ENCODE assay signal across 21 cellular contexts in genomic region chr5:163731256-163731655, GRCh38.
A peak's percentile ranks its signal among the peaks of the same experiment; 100 is the strongest.
DNase-seq lines count a peak whose midpoint lies in the region; ATAC-seq and TF ChIP-seq lines count a peak whose summit lies in the region.
"Had no signal": no experiment of that assay in that cellular context is flagged by ENCODE, and none has a peak within 500 bp of the region (broad histone marks: within the 10 kb centered on the region; RNA-seq: fewer than 3 reads in every experiment).

No MANE protein-coding gene starts in this region.

- no peak for TF ChIP-seq POLR2A in thyroid gland (IDR thresholded peaks at IDR 0.05)

- H3K4me1 Mint-ChIP-seq in Caco-2 (ENCODE audit: low read depth, unreplicated experiment) (peaks cover 7% of the 10 kb centered on the region), mesothelial cell of epicardium (peaks cover 26% of the 10 kb centered on the region)
- H3K4me1 Mint-ChIP-seq: CD4-positive, alpha-beta memory T cell; CD4-positive, CD25-positive, alpha-beta regulatory T cell; CD8-positive, alpha-beta memory T cell had no signal

- H2AFZ ChIP-seq in fibroblast of lung (ENCODE audit: low read length) = peak overlapping the region; percentile 33

- H3K4me1 ChIP-seq in Caco-2 (peaks cover 14% of the 10 kb centered on the region), fibroblast of lung (ENCODE audit: control insufficient read depth, extremely low read depth, insufficient read depth, low read length) (peaks cover 3% of the 10 kb centered on the region), thyroid gland (peaks cover 0 to 3% of the 10 kb centered on the region in 2 donors), psoas muscle (no peaks in the 10 kb centered on the region)
- H3K4me1 ChIP-seq: BE2C, BLaER1 had no signal

- H3K27me3 ChIP-seq in Caco-2 (replicated peaks; ENCODE audit: control insufficient read depth, insufficient read depth, low read length) (no peaks in the 10 kb centered on the region), fibroblast of lung (ENCODE audit: control insufficient read depth, insufficient read depth, low read length) (no peaks in the 10 kb centered on the region), thyroid gland (no peaks in the 10 kb centered on the region), psoas muscle (ENCODE audit: insufficient read depth in 3 of 3, low read length in 2 of 3) (no peaks in the 10 kb centered on the region)
- H3K27me3 ChIP-seq: BE2C, BLaER1 had no signal

- POLR2A ChIA-PET in Caco-2 (lab: Charles Lee) = no interaction called here

- TF ChIP-seq CTCF in Caco-2 (IDR thresholded peaks at IDR 0.05; ENCODE audit: insufficient read depth in 1 of 2, low read depth in 1 of 2, low read length in 1 of 2, severe bottlenecking in 1 of 2, unreplicated experiment in 1 of 2) (no peak), fibroblast of lung (conservative IDR thresholded peaks at IDR 0.05 in 1 of 2, IDR thresholded peaks at IDR 0.05 in 1 of 2; ENCODE audit: low read depth in 1 of 2, low read length in 2 of 2) (no peak), mesothelial cell of epicardium (IDR thresholded peaks at IDR 0.05; ENCODE audit: unreplicated experiment) (no peak), thyroid gland (IDR thresholded peaks at IDR 0.05) (no peak), psoas muscle (IDR thresholded peaks at IDR 0.05) (no peak)

- no peak overlapping the region for H3K4me2 ChIP-seq in fibroblast of lung (ENCODE audit: extremely low read depth, insufficient read depth, low read length)
- H3K4me2 ChIP-seq: BLaER1 had no signal

- no peak overlapping the region for H3K4me3 ChIP-seq in Caco-2 (ENCODE audit: low read depth, low read length)
- H3K4me3 ChIP-seq in fibroblast of lung (replicated peaks in 1 of 4; ENCODE audit: control extremely low read depth in 1 of 4, insufficient read depth in 1 of 4, low read depth in 3 of 4, low read length in 4 of 4) = no peak overlapping the region
- H3K4me3 ChIP-seq in thyroid gland (replicated peaks in 1 of 3) = no peak overlapping the region
- H3K4me3 ChIP-seq in psoas muscle = no peak overlapping the region
- H3K4me3 ChIP-seq: BLaER1 had no signal

- no peak overlapping the region for H3K27ac Mint-ChIP-seq in Caco-2 (ENCODE audit: unreplicated experiment)
- H3K27ac Mint-ChIP-seq in mesothelial cell of epicardium = peak overlapping the region; percentile 83
- H3K27ac Mint-ChIP-seq: CD14-positive monocyte; CD4-positive, alpha-beta memory T cell; CD8-positive, alpha-beta memory T cell had no signal

- no peaks in the 10 kb centered on the region for H3K79me2 ChIP-seq in fibroblast of lung (ENCODE audit: control insufficient read depth, insufficient read depth, low read length)

- 94% methylated on average over 2 of the region's 2 CpGs for WGBS in thyroid gland, 2 donors
- 79 to 84% (median 83%) methylated on average over 2 of the region's 2 CpGs for WGBS in psoas muscle, 3 donors

- H3K9me3 ChIP-seq in Caco-2 = no peaks in the 10 kb centered on the region
- H3K9me3 ChIP-seq in fibroblast of lung (ENCODE audit: control insufficient read depth, insufficient read depth, low read depth, low read length) = no peaks in the 10 kb centered on the region
- H3K9me3 ChIP-seq in thyroid gland = no peaks in the 10 kb centered on the region
- no peaks in the 10 kb centered on the region for H3K9me3 ChIP-seq in psoas muscle
- H3K9me3 ChIP-seq: BE2C, BLaER1 had no signal

- no peaks in the 10 kb centered on the region for H4K20me1 ChIP-seq in fibroblast of lung (ENCODE audit: control insufficient read depth, extremely low read depth, insufficient read depth, low read length)
- H4K20me1 ChIP-seq: BLaER1 had no signal

- no peak overlapping the region for H3K9ac ChIP-seq in fibroblast of lung (ENCODE audit: insufficient read depth, low read length)
- H3K9ac ChIP-seq: BLaER1 had no signal

- H3K36me3 ChIP-seq in Caco-2 (ENCODE audit: control insufficient read depth, insufficient read depth, low read length) (no peaks in the 10 kb centered on the region), fibroblast of lung (ENCODE audit: control insufficient read depth, insufficient read depth, low read length) (no peaks in the 10 kb centered on the region), thyroid gland (no peaks in the 10 kb centered on the region), psoas muscle (ENCODE audit: insufficient read depth in 1 of 2, low read depth in 1 of 2) (no peaks in the 10 kb centered on the region)
- H3K36me3 ChIP-seq: BE2C, BLaER1 had no signal

- DNase-seq in Caco-2 (no peak), fibroblast of lung (ENCODE audit: low read depth in 2 of 2) (no peak), mesothelial cell of epicardium (ENCODE audit: low spot score in 2 of 2, unreplicated experiment in 2 of 2) (no peak), thyroid gland (no peak), psoas muscle (no peak), NCI-H774 (lab: John Stamatoyannopoulos, UW) (no peak), SW 1271 (lab: John Stamatoyannopoulos, UW) (no peak)
- DNase-seq: 8988T; ACHN; BE2C; C1 segment of cervical spinal cord; Calu3; CD4-positive, alpha-beta memory T cell; CD4-positive, CD25-positive, alpha-beta regulatory T cell; CD8-positive, alpha-beta memory T cell; COR-L47; DMS79 treated with DMSO at 0.1 percent for 48 hours; GF-D8 had no signal

- H3K36me3 Mint-ChIP-seq in Caco-2 (ENCODE audit: insufficient read depth, unreplicated experiment) (no peaks in the 10 kb centered on the region), mesothelial cell of epicardium (peaks cover 11% of the 10 kb centered on the region)
- H3K36me3 Mint-ChIP-seq: CD14-positive monocyte; CD4-positive, alpha-beta memory T cell; CD4-positive, CD25-positive, alpha-beta regulatory T cell; CD8-positive, alpha-beta memory T cell had no signal

- H3K27me3 Mint-ChIP-seq in Caco-2 (ENCODE audit: insufficient read depth, unreplicated experiment) (no peaks in the 10 kb centered on the region), mesothelial cell of epicardium (ENCODE audit: low read depth) (no peaks in the 10 kb centered on the region)
- H3K27me3 Mint-ChIP-seq: CD4-positive, CD25-positive, alpha-beta regulatory T cell; CD8-positive, alpha-beta memory T cell had no signal

- CTCF ChIA-PET in Caco-2 (lab: Charles Lee) = no interaction called here

- intact Hi-C loops in Caco-2 (cut with micrococcal nuclease; ENCODE audit: unreplicated experiment) = no loop called here
- intact Hi-C loops in thyroid gland (cut with DNase I) = no loop called here
- intact Hi-C loops in psoas muscle (cut with DNase I) = no loop called here

- ATAC-seq in HG03280 (IDR thresholded peaks at IDR 0.05; ENCODE audit: unreplicated experiment) = no peak
- no peak for ATAC-seq in psoas muscle

- H3K27ac ChIP-seq in fibroblast of lung (ENCODE audit: insufficient read depth, low read length) (no peak overlapping the region), thyroid gland (peak overlapping the region in 2 of 3 donors; percentile 7 to 34), psoas muscle (no peak overlapping the region)
- H3K27ac ChIP-seq: BLaER1 had no signal

- H3K4me3 Mint-ChIP-seq in Caco-2 (ENCODE audit: unreplicated experiment) (peak overlapping the region; percentile 4), mesothelial cell of epicardium (no peak overlapping the region)
- H3K4me3 Mint-ChIP-seq: CD14-positive monocyte; CD4-positive, alpha-beta memory T cell; CD4-positive, CD25-positive, alpha-beta regulatory T cell; CD8-positive, alpha-beta memory T cell had no signal

- no peaks in the 10 kb centered on the region for H3K9me3 Mint-ChIP-seq in Caco-2 (ENCODE audit: unreplicated experiment)
- peaks cover 21% of the 10 kb centered on the region for H3K9me3 Mint-ChIP-seq in mesothelial cell of epicardium

- no TSS peak for BruUV-seq in Caco-2 (replicated peaks; lab: Mats Ljungman, UMichigan)

Comparison
In these comparisons a context has a peak if more than half of its experiments do, and no peak if none do; other contexts are left out.
1. H3K27ac ChIP-seq: peak in thyroid gland (2 of 3); none in fibroblast of lung (single experiment) and psoas muscle (single experiment).